In the genomic region with DNA sequence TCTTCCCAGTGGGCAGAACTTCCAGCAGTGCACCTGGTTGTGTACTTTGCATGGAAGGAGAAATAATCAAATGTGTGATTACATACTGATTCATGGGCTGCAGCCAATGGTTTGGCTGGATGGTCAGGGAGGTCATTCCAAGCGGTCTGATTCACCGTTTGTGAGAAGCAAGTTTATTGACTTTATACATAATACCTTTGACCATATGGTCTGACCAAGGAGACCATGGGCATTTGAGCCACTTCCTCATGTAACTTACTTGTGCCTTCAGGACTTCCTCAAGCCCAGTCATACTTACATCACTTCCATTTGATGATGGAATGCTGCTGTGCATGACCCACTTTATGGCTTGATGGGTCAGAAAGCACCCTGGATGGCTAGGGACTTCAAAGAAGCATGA, we compare ENCODE assay signal across 13 cellular contexts. TPM values are rescaled to one million over a fixed set of nuclear protein-coding genes. Genes with fewer than 3 reads are reported as not detected.
A peak's percentile ranks its signal among the peaks of the same experiment; 100 is the strongest.
DNase-seq lines count a peak whose midpoint lies in the region; ATAC-seq lines count a peak whose summit lies in the region.
"Had no signal": no experiment of that assay in that cellular context is flagged by ENCODE, and none has a peak within 500 bp of the region (broad histone marks: within the 10 kb centered on the region; RNA-seq: fewer than 3 reads in every experiment).

No MANE protein-coding gene starts in this region.

- ATAC-seq in HG03039 (IDR thresholded peaks at IDR 0.05; ENCODE audit: unreplicated experiment) = no peak
- ATAC-seq: stimulated activated naive CD8-positive, alpha-beta T cell treated with anti-CD3 and anti-CD28 coated beads, Interleukin-15, amount 100 ng/mL, for 72 hours had no signal

- in situ Hi-C loops in Caki2 (cut with HindIII; ENCODE audit: low pct_unique_long_range_greater_than_20kb, low sequenced_read_pairs) = no loop called here

- DNase-seq in Caki2 (ENCODE audit: low read depth) (peak; percentile 80), MV-4-11 (lab: John Stamatoyannopoulos, UW) (peak; percentile 48), dermis blood vessel endothelial cell (peak; percentile 81), mucosa of gallbladder (ENCODE audit: low spot score) (peak; percentile 38), HuH-7 (ENCODE audit: low spot score) (no peak), NCI-H2029 treated with DMSO at 0.1 percent for 48 hours (lab: John Stamatoyannopoulos, UW) (no peak), amniotic stem cell (lab: John Stamatoyannopoulos, UW) (no peak)
- DNase-seq: activated CD4-positive, alpha-beta T cell treated with anti-CD3 and anti-CD28 coated beads for 1 hour; activated T-cell treated with anti-CD3 and anti-CD28 coated beads, Interleukin-2, amount 50 U/mL, for 48 hours; NCI-H1092; NCI-H526 treated with DMSO at 0.1 percent for 48 hours; stimulated activated naive CD8-positive, alpha-beta T cell treated with anti-CD3 and anti-CD28 coated beads, Interleukin-15, amount 100 ng/mL, for 72 hours had no signal

RNA-seq across cellular contexts. Expression of a gene that starts 41.1 kb away (rescaled TPM):
- 10.5 and 14.9 TPM in 2 replicates for total RNA-seq in Caki2 (2014; rRNA removed; shearing (Covaris generic); ENCODE audit: low replicate concordance)
- 36.2 and 89.6 TPM in 2 replicates for total RNA-seq in dermis blood vessel endothelial cell
- total RNA-seq in mucosa of gallbladder = 178 TPM

Comparison
In these comparisons a context has a peak if more than half of its experiments do, and no peak if none do; other contexts are left out.
1. DNase-seq: peak in Caki2 (single experiment), MV-4-11 (single experiment), dermis blood vessel endothelial cell (single experiment) and mucosa of gallbladder (single experiment); none in HuH-7 (single experiment), NCI-H2029 treated with DMSO at 0.1 percent for 48 hours (single experiment) and amniotic stem cell (single experiment).